Comparison of ENCODE assay signal across 9 cellular contexts in the genomic region with DNA sequence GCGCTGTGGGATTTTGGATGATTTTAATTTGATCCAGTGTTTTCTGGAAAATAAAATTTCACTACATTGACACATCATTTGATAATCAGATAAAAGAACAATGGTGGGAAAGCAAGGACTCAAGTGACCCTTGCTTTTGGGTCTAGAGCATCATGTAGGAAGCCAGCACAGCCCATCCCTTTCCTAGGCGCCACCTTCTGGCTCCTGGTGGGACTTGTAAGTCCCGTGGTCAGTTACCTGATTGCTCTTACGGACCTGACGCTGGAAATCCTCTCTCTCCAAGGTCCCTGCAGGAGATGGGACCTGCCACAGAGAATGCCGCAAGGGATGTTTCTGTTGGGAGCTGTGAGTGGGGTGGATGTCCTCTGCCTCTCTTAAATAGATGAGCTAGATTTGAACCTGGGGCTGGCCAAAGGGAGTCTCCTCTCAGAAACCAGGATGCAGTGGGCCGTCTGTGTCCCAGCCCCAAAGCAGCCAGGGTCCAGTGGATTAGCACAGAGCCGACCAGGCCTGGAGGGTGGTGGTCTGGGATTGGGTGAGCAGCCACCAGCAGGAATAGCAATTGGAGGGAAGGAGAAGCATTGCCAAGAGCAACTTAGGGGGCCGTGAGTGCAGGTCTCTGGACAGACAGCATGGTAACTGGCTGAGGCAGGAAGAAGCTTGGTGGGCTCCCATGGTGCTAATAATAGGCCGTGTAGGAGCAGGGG. TPM values are rescaled to one million over a fixed set of nuclear protein-coding genes. Genes with fewer than 3 reads are reported as not detected.
DNase-seq lines count a peak whose midpoint lies in the region; ATAC-seq and TF ChIP-seq lines count a peak whose summit lies in the region.
"Had no signal": no experiment of that assay in that cellular context is flagged by ENCODE, and none has a peak within 500 bp of the region (broad histone marks: within the 10 kb centered on the region; RNA-seq: fewer than 3 reads in every experiment).

No MANE protein-coding gene starts in this region.

- H3K9me3 Mint-ChIP-seq in activated T-helper 2 cell treated with anti-CD3 and anti-CD28 coated beads, Interferon-gamma antibody, Interleukin-2, Interleukin-4, amounts not matched to agents 10 μg/mL and 5 μg/mL and 100 μg/mL, durations not matched to agents 14 hours and 24 hours and 36 hours: no peaks in the 10 kb centered on the region

- no peaks in the 10 kb centered on the region for H3K27me3 Mint-ChIP-seq in activated T-helper 2 cell treated with anti-CD3 and anti-CD28 coated beads, Interferon-gamma antibody, Interleukin-2, Interleukin-4, amounts not matched to agents 10 μg/mL and 5 μg/mL and 100 μg/mL, durations not matched to agents 14 hours and 24 hours and 36 hours (ENCODE audit: low read depth)

- DNase-seq in ELR (ENCODE audit: low read depth) (peak; percentile 67), HuH-7.5 (ENCODE audit: low spot score) (peak; percentile 57), body of pancreas (peak; percentile 36 to 60 (median 47)), mucosa of descending colon (peak in 2 of 3 donors; percentile 66 to 70), RWPE1 (ENCODE audit: low spot score) (no peak)
- DNase-seq in activated T-helper 2 cell treated with anti-CD3 and anti-CD28 coated beads, Interferon-gamma antibody, Interleukin-2, Interleukin-4, amounts not matched to agents 10 μg/mL and 5 μg/mL and 100 μg/mL, durations not matched to agents 14 hours and 24 hours and 36 hours (ENCODE audit: low spot score): no peak
- DNase-seq in activated T-cell treated with anti-CD3 and anti-CD28 coated beads, Interleukin-2, amount 50 U/mL, for 1 hour: no peak
- DNase-seq: posterior cingulate gyrus had no signal

- no peak overlapping the region for H3K4me3 ChIP-seq in body of pancreas
- H3K4me3 ChIP-seq in mucosa of descending colon: no peak overlapping the region

- H3K27ac ChIP-seq in body of pancreas (no peak overlapping the region), RWPE1 (no peak overlapping the region)

- TF ChIP-seq CTCF in body of pancreas (IDR thresholded peaks at IDR 0.05): peak in 6 of 7 experiments; percentile 28 to 52 (median 40)
- peak; percentile 16 for TF ChIP-seq CTCF in mucosa of descending colon (IDR thresholded peaks at IDR 0.05)
- no peak; the same call in 1 of the 2 replicates for TF ChIP-seq CTCF in RWPE1 (conservative IDR thresholded peaks at IDR 0.05; ENCODE audit: low read depth)

- H3K27ac Mint-ChIP-seq in activated T-helper 2 cell treated with anti-CD3 and anti-CD28 coated beads, Interferon-gamma antibody, Interleukin-2, Interleukin-4, amounts not matched to agents 10 μg/mL and 5 μg/mL and 100 μg/mL, durations not matched to agents 14 hours and 24 hours and 36 hours: no peak overlapping the region

- H3K4me1 ChIP-seq in body of pancreas (no peaks in the 10 kb centered on the region), mucosa of descending colon (ENCODE audit: low read depth) (no peaks in the 10 kb centered on the region)

- 36 to 37% methylated on average over 10 of the region's 10 CpGs for WGBS in body of pancreas, 2 donors

- H3K27me3 ChIP-seq in body of pancreas: no peaks in the 10 kb centered on the region

- POLR2A ChIA-PET in RWPE1 (lab: Yijun Ruan, JAX; ENCODE audit: low non-redundant PET): no interaction called here

- ATAC-seq in body of pancreas (no peak), mucosa of descending colon (peak; percentile 70), GM18505 (IDR thresholded peaks at IDR 0.05; ENCODE audit: unreplicated experiment) (no peak)

- TF ChIP-seq POLR2A in body of pancreas (IDR thresholded peaks at IDR 0.05): no peak
- TF ChIP-seq POLR2A in GM18505 (IDR thresholded peaks at IDR 0.05; ENCODE audit: borderline replicate concordance, extremely low read depth, insufficient read depth, insufficient read length): no peak

- no peaks in the 10 kb centered on the region for H3K9me3 ChIP-seq in body of pancreas
- no peaks in the 10 kb centered on the region for H3K9me3 ChIP-seq in mucosa of descending colon

- no peak overlapping the region for H3K4me3 Mint-ChIP-seq in activated T-helper 2 cell treated with anti-CD3 and anti-CD28 coated beads, Interferon-gamma antibody, Interleukin-2, Interleukin-4, amounts not matched to agents 10 μg/mL and 5 μg/mL and 100 μg/mL, durations not matched to agents 14 hours and 24 hours and 36 hours (ENCODE audit: low read depth)

- CTCF ChIA-PET in RWPE1 (lab: Yijun Ruan, JAX): interaction anchor here (0.6 kb wide), 2 partner anchors 19 to 106 kb away, joined by 3 to 4 read pairs; no protein-coding TSS in a partner anchor

- H3K36me3 ChIP-seq in body of pancreas (replicated peaks in 1 of 2; ENCODE audit: insufficient read depth in 1 of 2, low read depth in 2 of 2) (no peaks in the 10 kb centered on the region), mucosa of descending colon (ENCODE audit: low read depth) (no peaks in the 10 kb centered on the region)

- no peaks in the 10 kb centered on the region for H3K4me1 Mint-ChIP-seq in activated T-helper 2 cell treated with anti-CD3 and anti-CD28 coated beads, Interferon-gamma antibody, Interleukin-2, Interleukin-4, amounts not matched to agents 10 μg/mL and 5 μg/mL and 100 μg/mL, durations not matched to agents 14 hours and 24 hours and 36 hours (ENCODE audit: low read depth)

- H3K36me3 Mint-ChIP-seq in activated T-helper 2 cell treated with anti-CD3 and anti-CD28 coated beads, Interferon-gamma antibody, Interleukin-2, Interleukin-4, amounts not matched to agents 10 μg/mL and 5 μg/mL and 100 μg/mL, durations not matched to agents 14 hours and 24 hours and 36 hours (ENCODE audit: low read depth): no peaks in the 10 kb centered on the region

- intact Hi-C loops in body of pancreas (cut with DNase I): no loop called here
- intact Hi-C loops in mucosa of descending colon (cut with DNase I, micrococcal nuclease): no loop called here
- intact Hi-C loops in activated T-helper 2 cell treated with anti-CD3 and anti-CD28 coated beads, Interferon-gamma antibody, Interleukin-2, Interleukin-4, amounts not matched to agents 10 μg/mL and 5 μg/mL and 100 μg/mL, durations not matched to agents 14 hours and 24 hours and 36 hours (cut with micrococcal nuclease): no loop called here

RNA-seq across cellular contexts. Expression of a gene that starts 21.7 kb away (rescaled TPM):
- 100 to 1,000 TPM; 149 to 280 TPM for total RNA-seq in body of pancreas
- 100 to 1,000 TPM in 1 of 3 donors, 10 to 100 TPM in 2; 14.4 to 193 (median 49.1) TPM for total RNA-seq in mucosa of descending colon
- total RNA-seq in activated T-helper 2 cell treated with anti-CD3 and anti-CD28 coated beads, Interferon-gamma antibody, Interleukin-2, Interleukin-4, amounts not matched to agents 10 μg/mL and 5 μg/mL and 100 μg/mL, durations not matched to agents 14 hours and 24 hours and 36 hours: 0.05 TPM in 1 of 2 replicates, not detected in the other

Comparison
In these comparisons a context has a peak if more than half of its experiments do, and no peak if none do; other contexts are left out.
1. DNase-seq: peak in ELR (single experiment), HuH-7.5 (single experiment), body of pancreas (4 of 4) and mucosa of descending colon (2 of 3); none in activated T-helper 2 cell treated with anti-CD3 and anti-CD28 coated beads, Interferon-gamma antibody, Interleukin-2, Interleukin-4, amounts not matched to agents 10 μg/mL and 5 μg/mL and 100 μg/mL, durations not matched to agents 14 hours and 24 hours and 36 hours (single experiment), RWPE1 (single experiment) and activated T-cell treated with anti-CD3 and anti-CD28 coated beads, Interleukin-2, amount 50 U/mL, for 1 hour (single experiment).
2. RNA of a gene that starts 21.7 kb away (total RNA-seq): 149 to 280 TPM in body of pancreas and 14.4 to 193 TPM in mucosa of descending colon; 0.05 TPM in activated T-helper 2 cell treated with anti-CD3 and anti-CD28 coated beads, Interferon-gamma antibody, Interleukin-2, Interleukin-4, amounts not matched to agents 10 μg/mL and 5 μg/mL and 100 μg/mL, durations not matched to agents 14 hours and 24 hours and 36 hours; every median in the first group is over 10 times any median in the second.